Comparison of ENCODE assay signal across 7 cellular contexts in the genomic region with DNA sequence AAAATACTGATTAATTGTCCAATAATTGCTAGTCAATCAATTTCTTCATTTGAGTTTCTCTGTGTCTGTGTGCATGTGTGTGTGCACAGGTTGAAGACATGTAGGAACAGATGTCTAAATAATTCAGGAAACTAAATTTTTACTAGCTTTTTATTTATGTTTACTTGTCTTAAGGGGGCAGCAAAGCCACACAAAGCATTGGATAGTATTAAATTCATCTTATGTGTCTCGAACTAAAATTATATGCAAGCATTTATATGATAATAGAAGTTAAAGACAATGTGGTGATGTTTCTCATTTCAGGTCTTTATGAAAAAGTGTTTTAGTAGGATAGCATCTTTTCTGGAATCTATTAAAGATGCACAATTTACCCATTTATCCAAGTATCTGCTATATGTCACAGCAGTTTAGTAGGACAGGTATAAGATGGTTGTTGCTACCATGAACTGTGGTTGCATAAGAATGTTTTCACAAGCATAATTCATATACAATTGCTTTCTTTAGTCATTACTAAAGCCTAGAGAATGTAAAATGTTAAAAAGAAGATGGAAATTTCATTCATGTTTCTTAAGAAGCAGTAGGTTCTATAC.
A peak's percentile ranks its signal among the peaks of the same experiment; 100 is the strongest.
DNase-seq lines count a peak whose midpoint lies in the region; ATAC-seq and TF ChIP-seq lines count a peak whose summit lies in the region.

No MANE protein-coding gene starts in this region.

- H3K27ac ChIP-seq in neural progenitor cell = no peak overlapping the region

- H3K4me3 ChIP-seq in choroid plexus epithelial cell (ENCODE audit: low read depth, low read length) (no peak overlapping the region), neural progenitor cell (no peak overlapping the region), lower leg skin (ENCODE audit: low read depth, poor library complexity, severe bottlenecking) (no peak overlapping the region)

- H3F3A ChIP-seq in neural progenitor cell (ENCODE audit: low read depth) = no peaks in the 10 kb centered on the region

- H3K27me3 ChIP-seq in neural progenitor cell = no peaks in the 10 kb centered on the region

- no peak overlapping the region for H3K9ac ChIP-seq in neural progenitor cell

- H3K4me1 ChIP-seq in neural progenitor cell = no peaks in the 10 kb centered on the region

- H3K4me2 ChIP-seq in neural progenitor cell = no peak overlapping the region

- no peaks in the 10 kb centered on the region for H3K36me3 ChIP-seq in neural progenitor cell

- peak; percentile 44 for ATAC-seq in GM18867 (IDR thresholded peaks at IDR 0.05; ENCODE audit: unreplicated experiment)
- no peak for ATAC-seq in effector memory CD8-positive, alpha-beta T cell (replicated peaks)

- TF ChIP-seq POLR2A in lower leg skin (IDR thresholded peaks at IDR 0.05) = no peak

- TF ChIP-seq CTCF in choroid plexus epithelial cell (conservative IDR thresholded peaks at IDR 0.05; ENCODE audit: low read depth, low read length) = peak; percentile 49
- TF ChIP-seq CTCF in neural progenitor cell (IDR thresholded peaks at IDR 0.05) = peak; percentile 52
- no peak for TF ChIP-seq CTCF in lower leg skin (IDR thresholded peaks at IDR 0.05)

- H4K20me1 ChIP-seq in neural progenitor cell (ENCODE audit: low read depth) = no peaks in the 10 kb centered on the region

- H3K4me1 Mint-ChIP-seq in neural progenitor cell = peaks cover 13% of the 10 kb centered on the region
- no peaks in the 10 kb centered on the region for H3K4me1 Mint-ChIP-seq in effector memory CD8-positive, alpha-beta T cell (ENCODE audit: low read depth in 2 of 2)

- WGBS in lower leg skin, 2 donors = 22 to 24% methylated on average over 1 of the region's 1 CpG

- no peak overlapping the region for H3K4me3 Mint-ChIP-seq in neural progenitor cell
- no peak overlapping the region for H3K4me3 Mint-ChIP-seq in effector memory CD8-positive, alpha-beta T cell

- peak; percentile 41 for DNase-seq in NCI-H460 (ENCODE audit: extremely low read depth, low read depth)
- DNase-seq in choroid plexus epithelial cell (ENCODE audit: low read depth) = peak; percentile 73
- DNase-seq in neural progenitor cell (ENCODE audit: low spot score) = peak; percentile 10
- no peak for DNase-seq in NCI-H510A treated with DMSO at 0.1 percent for 48 hours (lab: John Stamatoyannopoulos, UW)
- DNase-seq in lower leg skin (ENCODE audit: low spot score in 2 of 2) = no peak
- no peak for DNase-seq in effector memory CD8-positive, alpha-beta T cell

- no peaks in the 10 kb centered on the region for H3K27me3 Mint-ChIP-seq in neural progenitor cell (ENCODE audit: insufficient read depth, low read depth)
- no peaks in the 10 kb centered on the region for H3K27me3 Mint-ChIP-seq in effector memory CD8-positive, alpha-beta T cell

- intact Hi-C loops in lower leg skin (cut with DNase I; ENCODE audit: low total_unique reads) = no loop called here

- no peaks in the 10 kb centered on the region for H3K9me3 ChIP-seq in neural progenitor cell (ENCODE audit: low read depth)

- H3K79me2 ChIP-seq in neural progenitor cell (ENCODE audit: low read depth) = no peaks in the 10 kb centered on the region

- no peaks in the 10 kb centered on the region for H3K36me3 Mint-ChIP-seq in neural progenitor cell
- no peaks in the 10 kb centered on the region for H3K36me3 Mint-ChIP-seq in effector memory CD8-positive, alpha-beta T cell (ENCODE audit: insufficient read depth)

- H2AFZ ChIP-seq in neural progenitor cell (replicated peaks) = no peak overlapping the region

- no peak overlapping the region for H3K27ac Mint-ChIP-seq in neural progenitor cell
- no peak overlapping the region for H3K27ac Mint-ChIP-seq in effector memory CD8-positive, alpha-beta T cell

- H3K9me3 Mint-ChIP-seq in neural progenitor cell = no peaks in the 10 kb centered on the region
- H3K9me3 Mint-ChIP-seq in effector memory CD8-positive, alpha-beta T cell = peaks cover 5 to 10% of the 10 kb centered on the region in 2 donors

Comparison
In these comparisons a context has a peak if more than half of its experiments do, and no peak if none do; other contexts are left out.
1. DNase-seq: peak in NCI-H460 (single experiment), choroid plexus epithelial cell (single experiment) and neural progenitor cell (single experiment); none in NCI-H510A treated with DMSO at 0.1 percent for 48 hours (single experiment), lower leg skin (0 of 2) and effector memory CD8-positive, alpha-beta T cell (0 of 3).
2. CTCF ChIP-seq: peak in choroid plexus epithelial cell (single experiment) and neural progenitor cell (single experiment); none in lower leg skin (0 of 3).